Comparison of ENCODE assay signal across 26 cellular contexts in the genomic region with DNA sequence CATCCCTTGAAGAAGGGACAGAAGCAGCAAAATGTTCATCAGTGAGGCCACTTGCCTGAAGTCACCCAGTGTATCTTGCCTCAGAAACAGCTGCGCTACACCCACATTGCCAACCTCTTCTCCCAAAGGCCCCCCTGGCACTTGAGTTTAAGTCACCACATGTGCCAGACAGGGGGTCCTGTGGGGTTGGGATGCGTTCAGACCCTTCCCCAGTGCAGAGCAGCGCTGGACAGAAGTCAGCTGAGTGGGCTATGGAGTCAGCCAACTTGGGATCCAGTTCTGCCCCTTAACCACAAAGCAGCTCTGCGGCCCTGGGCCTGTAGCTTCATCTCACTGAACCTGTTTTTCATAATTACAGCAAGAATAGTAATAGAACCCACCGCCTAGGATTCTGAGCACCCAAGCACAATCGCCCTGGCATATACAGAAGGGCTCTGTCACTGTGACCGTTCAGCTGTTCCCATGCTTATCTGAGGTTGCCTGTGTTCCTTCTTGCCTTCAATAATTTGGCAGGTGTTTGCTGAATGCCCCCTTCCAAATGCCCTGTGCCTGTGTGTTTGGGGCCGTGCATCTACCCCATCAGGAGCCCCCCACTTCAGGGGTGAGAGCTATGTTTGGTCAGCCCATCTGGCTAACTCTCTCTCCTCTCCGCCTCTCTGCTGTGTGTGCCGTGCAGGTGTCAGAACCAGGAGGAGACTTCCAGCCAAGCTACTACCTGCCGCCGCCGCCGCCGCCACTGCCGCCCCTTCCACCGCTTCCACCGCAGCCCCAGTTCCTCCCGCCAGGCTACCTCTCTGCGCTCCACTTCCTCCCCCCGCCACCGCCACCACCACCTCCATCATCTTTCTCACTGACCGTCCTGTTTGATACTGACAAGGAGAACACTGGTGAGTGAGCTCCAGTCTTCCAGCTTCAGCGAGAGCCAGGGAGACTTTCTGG. TPM values are rescaled to one million over a fixed set of nuclear protein-coding genes. Genes with fewer than 3 reads are reported as not detected.
"Had no signal": no experiment of that assay in that cellular context is flagged by ENCODE, and none has a peak within 500 bp of the region (broad histone marks: within the 10 kb centered on the region; RNA-seq: fewer than 3 reads in every experiment).

No MANE protein-coding gene starts in this region.

- H3K36me3 ChIP-seq: esophagus squamous epithelium, gastrocnemius medialis, ovary, prostate gland, thyroid gland had no signal

- H3K27ac Mint-ChIP-seq: activated CD8-positive, alpha-beta memory T cell treated with anti-CD3 and anti-CD28 coated beads, Interleukin-2, amount 10 ng/mL, durations not matched to agents 7 days and 5 days; activated naive CD4-positive, alpha-beta T cell treated with anti-CD3 and anti-CD28 coated beads, Interleukin-2, amount 50 U/mL, for 24 hours; activated T-helper 1 cell treated with anti-CD3 and anti-CD28 coated beads, Interleukin-12 subunit alpha, Interleukin-12 subunit beta, Interleukin-2, Interleukin-4 antibody, amounts not matched to agents 30 ng/mL and 10 ng/mL and 1 ng/mL, durations not matched to agents 14 hours and 24 hours and 36 hours; memory B cell; naive thymus-derived CD4-positive, alpha-beta T cell; T-helper 17 cell had no signal

- H3K4me3 Mint-ChIP-seq: activated CD8-positive, alpha-beta memory T cell treated with anti-CD3 and anti-CD28 coated beads, Interleukin-2, amount 10 ng/mL, durations not matched to agents 7 days and 5 days; activated naive CD4-positive, alpha-beta T cell treated with anti-CD3 and anti-CD28 coated beads, Interleukin-2, amount 50 U/mL, for 24 hours; activated T-helper 1 cell treated with anti-CD3 and anti-CD28 coated beads, Interleukin-12 subunit alpha, Interleukin-12 subunit beta, Interleukin-2, Interleukin-4 antibody, amounts not matched to agents 30 ng/mL and 10 ng/mL and 1 ng/mL, durations not matched to agents 14 hours and 24 hours and 36 hours; memory B cell; naive thymus-derived CD4-positive, alpha-beta T cell; T-helper 17 cell had no signal

- H3K36me3 Mint-ChIP-seq: activated CD8-positive, alpha-beta memory T cell treated with anti-CD3 and anti-CD28 coated beads, Interleukin-2, amount 10 ng/mL, durations not matched to agents 7 days and 5 days; activated naive CD4-positive, alpha-beta T cell treated with anti-CD3 and anti-CD28 coated beads, Interleukin-2, amount 50 U/mL, for 24 hours; memory B cell; naive thymus-derived CD4-positive, alpha-beta T cell had no signal

- H3K27me3 Mint-ChIP-seq: activated CD8-positive, alpha-beta memory T cell treated with anti-CD3 and anti-CD28 coated beads, Interleukin-2, amount 10 ng/mL, durations not matched to agents 7 days and 5 days; activated naive CD4-positive, alpha-beta T cell treated with anti-CD3 and anti-CD28 coated beads, Interleukin-2, amount 50 U/mL, for 24 hours; naive thymus-derived CD4-positive, alpha-beta T cell; T-helper 17 cell had no signal

- H3K4me1 ChIP-seq: body of pancreas, esophagus squamous epithelium, gastrocnemius medialis, prostate gland, thyroid gland had no signal

- H3K4me1 Mint-ChIP-seq: activated naive CD4-positive, alpha-beta T cell treated with anti-CD3 and anti-CD28 coated beads, Interleukin-2, amount 50 U/mL, for 24 hours had no signal

- H3K9me3 ChIP-seq: body of pancreas, esophagus squamous epithelium, gastrocnemius medialis, mucosa of descending colon, ovary, prostate gland, thyroid gland had no signal

- H3K4me3 ChIP-seq: body of pancreas, dorsolateral prefrontal cortex, esophagus squamous epithelium, gastrocnemius medialis, mucosa of descending colon, ovary, prostate gland, thyroid gland had no signal

- H3K9me3 Mint-ChIP-seq: activated naive CD4-positive, alpha-beta T cell treated with anti-CD3 and anti-CD28 coated beads, Interleukin-2, amount 50 U/mL, for 24 hours; activated T-helper 1 cell treated with anti-CD3 and anti-CD28 coated beads, Interleukin-12 subunit alpha, Interleukin-12 subunit beta, Interleukin-2, Interleukin-4 antibody, amounts not matched to agents 30 ng/mL and 10 ng/mL and 1 ng/mL, durations not matched to agents 14 hours and 24 hours and 36 hours; naive thymus-derived CD4-positive, alpha-beta T cell had no signal

- H3K27me3 ChIP-seq: body of pancreas, dorsolateral prefrontal cortex, gastrocnemius medialis, ovary, thyroid gland had no signal

- ATAC-seq: activated CD8-positive, alpha-beta memory T cell treated with anti-CD3 and anti-CD28 coated beads, Interleukin-2, amount 10 ng/mL, durations not matched to agents 7 days and 5 days; body of pancreas; gastrocnemius medialis; left ventricle myocardium superior; mucosa of descending colon; naive thymus-derived CD4-positive, alpha-beta T cell; T-helper 17 cell had no signal

- DNase-seq: activated CD4-positive, alpha-beta T cell treated with anti-CD3 and anti-CD28 coated beads for 4 hours; activated CD4-positive, alpha-beta T cell treated with anti-CD3 and anti-CD28 coated beads, Interleukin-2, amount 50 U/mL, for 48 hours; activated CD4-positive, CD25-positive, alpha-beta regulatory T cell; activated CD8-positive, alpha-beta memory T cell treated with anti-CD3 and anti-CD28 coated beads, Interleukin-2, amount 10 ng/mL, durations not matched to agents 7 days and 5 days; activated gamma-delta T cell; anterior cingulate cortex; body of pancreas; caudate nucleus; esophagus squamous epithelium; gastrocnemius medialis; hippocampal formation; left ventricle myocardium superior; mucosa of descending colon; naive thymus-derived CD4-positive, alpha-beta T cell; ovary; stimulated activated CD4-positive, alpha-beta T cell treated with anti-CD3 and anti-CD28 coated beads, Interleukin-2, amount 100 ng/mL, for 48 hours; stimulated activated naive CD4-positive, alpha-beta T cell treated with Interleukin-2 at 50 U/mL for 16 hours; SW 1271; T-helper 17 cell; thyroid gland had no signal

- H3K27ac ChIP-seq: body of pancreas, dorsolateral prefrontal cortex, esophagus squamous epithelium, gastrocnemius medialis, ovary, prostate gland, thyroid gland had no signal

RNA-seq across cellular contexts. Expression of a gene that starts 5.0 kb away (rescaled TPM):
- total RNA-seq: activated CD8-positive, alpha-beta memory T cell treated with anti-CD3 and anti-CD28 coated beads, Interleukin-2, amount 10 ng/mL, durations not matched to agents 7 days and 5 days; activated T-helper 1 cell treated with anti-CD3 and anti-CD28 coated beads, Interleukin-12 subunit alpha, Interleukin-12 subunit beta, Interleukin-2, Interleukin-4 antibody, amounts not matched to agents 30 ng/mL and 10 ng/mL and 1 ng/mL, durations not matched to agents 14 hours and 24 hours and 36 hours; body of pancreas; esophagus squamous epithelium; gastrocnemius medialis; left ventricle myocardium superior; mucosa of descending colon; naive thymus-derived CD4-positive, alpha-beta T cell; ovary; T-helper 17 cell; ureter had no signal
- polyA plus RNA-seq: naive thymus-derived CD4-positive, alpha-beta T cell had no signal
